Comparison of ENCODE assay signal across 29 cellular contexts in genomic region chr7:104395162-104395561, GRCh38.
"Had no signal": no experiment of that assay in that cellular context is flagged by ENCODE, and none has a peak within 500 bp of the region (broad histone marks: within the 10 kb centered on the region; RNA-seq: fewer than 3 reads in every experiment).

No MANE protein-coding gene starts in this region.

- H3K4me1 ChIP-seq: SJCRH30 had no signal

- ATAC-seq: Panc1, Right ventricle myocardium inferior, SK-N-SH treated with all-trans-retinoic acid at 6 μM for 48 hours, T-cell had no signal

- H3K27ac ChIP-seq: KMS-11, PC-9, RWPE1, SJCRH30, SK-N-MC had no signal

- H3K4me2 ChIP-seq: KMS-11, PC-9 had no signal

- H3K36me3 ChIP-seq: SJCRH30 had no signal

- H3K4me3 ChIP-seq: PC-9, SJCRH30, SK-N-MC had no signal

- H3K27me3 ChIP-seq: SJCRH30 had no signal

- H3K9ac ChIP-seq: KMS-11 had no signal

- DNase-seq: Karpas-422, KBM-7, MM.1S, MV-4-11, NCI-H1092, NCI-H1417 treated with DMSO at 0.1 percent for 48 hours, NCI-H1436 treated with DMSO at 0.1 percent for 48 hours, NCI-H1694 treated with DMSO at 0.1 percent for 48 hours, NCI-H187 treated with DMSO at 0.1 percent for 48 hours, NCI-H2029, NCI-H2081, NCI-H2171 treated with DMSO at 0.1 percent for 48 hours, NCI-H2227 treated with DMSO at 0.1 percent for 48 hours, NCI-H345, NCI-H446, NCI-H524, NCI-H526, NCI-H774, PC-9, SHP77, SIG-M5, SJCRH30, T-cell had no signal
